ENCODE assay signal across 14 cellular contexts in the genomic region with DNA sequence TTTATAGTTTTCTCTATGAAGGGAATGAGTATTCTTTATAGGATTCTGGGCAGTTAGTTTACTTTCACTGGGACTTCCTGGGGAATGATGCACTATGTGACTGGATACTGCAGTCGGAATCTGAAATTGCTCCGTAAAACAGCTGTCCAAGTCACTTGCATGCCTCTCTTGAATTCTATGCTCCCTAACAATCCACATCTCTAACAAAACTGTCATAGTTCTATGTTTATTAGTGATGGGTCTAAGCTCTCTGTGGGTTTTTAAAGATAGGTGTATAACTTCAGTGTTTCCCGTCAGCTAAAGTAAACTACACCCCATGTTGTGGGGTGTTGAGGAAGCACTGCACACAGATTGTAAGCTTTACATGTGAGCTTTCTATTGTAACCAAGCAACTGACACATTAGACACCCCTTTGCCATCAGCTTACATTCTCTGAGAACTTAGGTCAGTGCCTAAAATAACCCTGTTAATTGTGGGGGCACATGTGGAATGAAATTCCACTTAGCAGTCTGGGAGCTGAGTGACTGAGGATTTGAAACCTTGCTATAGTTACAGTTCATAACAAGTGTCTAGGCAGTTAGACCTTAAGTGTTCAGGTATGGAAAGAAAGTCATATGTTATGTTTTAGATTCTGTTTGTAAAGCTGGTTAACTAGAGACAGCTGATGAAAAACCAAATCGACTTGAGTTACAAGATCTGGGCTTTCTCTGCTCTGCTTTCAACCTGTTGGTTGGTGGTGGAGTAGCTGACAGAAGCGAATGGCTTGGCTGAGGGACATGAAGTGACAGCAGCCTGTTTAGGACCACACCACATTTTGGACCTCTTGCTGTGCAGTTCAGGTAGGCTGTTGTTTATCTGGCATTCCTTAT.
DNase-seq lines count a peak whose midpoint lies in the region; ATAC-seq and TF ChIP-seq lines count a peak whose summit lies in the region.
"Had no signal": no experiment of that assay in that cellular context is flagged by ENCODE, and none has a peak within 500 bp of the region (broad histone marks: within the 10 kb centered on the region; RNA-seq: fewer than 3 reads in every experiment).

No MANE protein-coding gene starts in this region.

- H3K4me1 ChIP-seq in IMR-90 (ENCODE audit: control insufficient read depth, insufficient read depth, low read length): peaks cover 12% of the 10 kb centered on the region
- H3K4me1 ChIP-seq in mesodermal cell (ENCODE audit: control insufficient read depth, insufficient read depth, low read length, poor library complexity, severe bottlenecking): peaks cover 8% of the 10 kb centered on the region

- H3K4me1 Mint-ChIP-seq in activated CD4-positive, alpha-beta T cell treated with anti-CD3 and anti-CD28 coated beads, Interleukin-2, amount 10 ng/mL, durations not matched to agents 7 days and 5 days: no peaks in the 10 kb centered on the region
- H3K4me1 Mint-ChIP-seq: activated CD4-positive, alpha-beta T cell treated with anti-CD3 and anti-CD28 coated beads for 36 hours; immature natural killer cell; T-helper 17 cell had no signal

- H2BK120ac ChIP-seq in IMR-90 (ENCODE audit: low read depth, low read length): peak overlapping the region; percentile 50

- dilution Hi-C loops in IMR-90 (cut with HindIII; ENCODE audit: low sequenced_read_pairs, unreplicated experiment): no loop called here

- peak overlapping the region; percentile 82; the same call in 1 of the 2 replicates for H4K5ac ChIP-seq in IMR-90 (ENCODE audit: low read depth, low read length)

- no peaks in the 10 kb centered on the region for H3K9me3 ChIP-seq in IMR-90 (ENCODE audit: control insufficient read depth, insufficient read depth, low read length)
- H3K9me3 ChIP-seq in mesodermal cell (ENCODE audit: control insufficient read depth, low read length): no peaks in the 10 kb centered on the region

- H3K14ac ChIP-seq in IMR-90 (replicated peaks; ENCODE audit: low read depth, low read length): peak overlapping the region; percentile 3

- BruUV-seq in IMR-90 (replicated peaks; lab: Mats Ljungman, UMichigan): no TSS peak

- H2BK5ac ChIP-seq in IMR-90 (ENCODE audit: low read depth, low read length, poor library complexity, severe bottlenecking): peak overlapping the region; percentile 95

- peak overlapping the region; percentile 78; the same call in 1 of the 2 replicates for H3K23ac ChIP-seq in IMR-90 (ENCODE audit: low read depth, low read length)

- in situ Hi-C loops in IMR-90 (cut with MboI; ENCODE audit: low sequenced_read_pairs): no loop called here

- no peak overlapping the region for H3K27ac Mint-ChIP-seq in activated CD4-positive, alpha-beta T cell treated with anti-CD3 and anti-CD28 coated beads, Interleukin-2, amount 10 ng/mL, durations not matched to agents 7 days and 5 days
- H3K27ac Mint-ChIP-seq: activated CD4-positive, alpha-beta T cell treated with anti-CD3 and anti-CD28 coated beads for 36 hours; immature natural killer cell; stimulated activated naive CD8-positive, alpha-beta T cell treated with anti-CD3 and anti-CD28 coated beads, Interleukin-15, Interleukin-2, amounts not matched to agents 100 ng/mL and 50 ng/mL, for 24 hours; T-helper 17 cell had no signal

- DNase-seq in IMR-90 (peak; percentile 67), dorsolateral prefrontal cortex (no peak), HuH-7 (ENCODE audit: low spot score) (no peak), NCI-H187 treated with DMSO at 0.1 percent for 48 hours (lab: John Stamatoyannopoulos, UW) (no peak)
- DNase-seq in activated CD4-positive, alpha-beta T cell treated with anti-CD3 and anti-CD28 coated beads, Interleukin-2, amount 10 ng/mL, durations not matched to agents 7 days and 5 days: no peak
- DNase-seq: activated CD4-positive, alpha-beta T cell treated with anti-CD3 and anti-CD28 coated beads for 36 hours; activated T-cell treated with anti-CD3 and anti-CD28 coated beads, Interleukin-2, amount 50 U/mL, for 48 hours; immature natural killer cell; NCI-H345; T-helper 17 cell had no signal

- peaks cover 7% of the 10 kb centered on the region for H3K27me3 Mint-ChIP-seq in activated CD4-positive, alpha-beta T cell treated with anti-CD3 and anti-CD28 coated beads, Interleukin-2, amount 10 ng/mL, durations not matched to agents 7 days and 5 days
- H3K27me3 Mint-ChIP-seq: stimulated activated naive CD8-positive, alpha-beta T cell treated with anti-CD3 and anti-CD28 coated beads, Interleukin-15, Interleukin-2, amounts not matched to agents 100 ng/mL and 50 ng/mL, for 24 hours had no signal

- no peaks in the 10 kb centered on the region for H3K9me3 Mint-ChIP-seq in activated CD4-positive, alpha-beta T cell treated with anti-CD3 and anti-CD28 coated beads, Interleukin-2, amount 10 ng/mL, durations not matched to agents 7 days and 5 days
- H3K9me3 Mint-ChIP-seq: stimulated activated naive CD8-positive, alpha-beta T cell treated with anti-CD3 and anti-CD28 coated beads, Interleukin-15, Interleukin-2, amounts not matched to agents 100 ng/mL and 50 ng/mL, for 24 hours had no signal

- H2AK9ac ChIP-seq in IMR-90 (replicated peaks; ENCODE audit: low read depth, low read length, poor library complexity): no peak overlapping the region

- H3K56ac ChIP-seq in IMR-90 (ENCODE audit: extremely low read depth, insufficient read depth, low read length): peak overlapping the region; percentile 16; the same call in 1 of the 2 replicates

- CTCF ChIA-PET in IMR-90 (lab: Yijun Ruan, JAX): interaction anchor here (0.9 to 1.3 kb wide), 3 partner anchors 9 to 65 kb away, joined by 3 read pairs; no protein-coding TSS in a partner anchor
- CTCF ChIA-PET in activated CD4-positive, alpha-beta T cell treated with anti-CD3 and anti-CD28 coated beads, Interleukin-2, amount 10 ng/mL, durations not matched to agents 7 days and 5 days (lab: Charles Lee): no interaction called here

- H4K20me1 ChIP-seq in IMR-90 (ENCODE audit: insufficient read depth, low read length): no peaks in the 10 kb centered on the region

- peak overlapping the region; percentile 69 for H2AK5ac ChIP-seq in IMR-90 (ENCODE audit: low read depth, low read length)

- peak overlapping the region; percentile 93; the same call in 1 of the 2 replicates for H3K18ac ChIP-seq in IMR-90 (ENCODE audit: low read depth, low read length)

- no peak for TF ChIP-seq CTCF in IMR-90 (conservative IDR thresholded peaks at IDR 0.05; ENCODE audit: low read depth, low read length)
- TF ChIP-seq CTCF in dorsolateral prefrontal cortex (IDR thresholded peaks at IDR 0.05 in 54 of 56, conservative IDR thresholded peaks at IDR 0.05 in 2 of 56; ENCODE audit: low read depth in 1 of 56, partially characterized antibody in 56 of 56): peak in 2 of 56 donors; percentile 12 to 15

- peak overlapping the region; percentile 69 for H4K91ac ChIP-seq in IMR-90 (ENCODE audit: insufficient read depth, low read depth, low read length)

- peak overlapping the region; percentile 67; the same call in 1 of the 2 replicates for H3K4me2 ChIP-seq in IMR-90 (ENCODE audit: low read depth, low read length)

- H4K8ac ChIP-seq in IMR-90 (ENCODE audit: low read depth in 2 of 2, low read length in 2 of 2): peak overlapping the region; percentile 41 to 77; a peak in 2 of 4 replicates

- POLR2A ChIA-PET in IMR-90 (lab: Charles Lee; ENCODE audit: unreplicated experiment): no interaction called here
- POLR2A ChIA-PET in activated CD4-positive, alpha-beta T cell treated with anti-CD3 and anti-CD28 coated beads, Interleukin-2, amount 10 ng/mL, durations not matched to agents 7 days and 5 days (lab: Charles Lee): no interaction called here

- no peak overlapping the region; the same call in 1 of the 2 replicates for H3K9ac ChIP-seq in IMR-90 (ENCODE audit: low read depth, low read length)

- H3K27me3 ChIP-seq in IMR-90 (ENCODE audit: control insufficient read depth, insufficient read depth, low read length) (no peaks in the 10 kb centered on the region), dorsolateral prefrontal cortex (no peaks in the 10 kb centered on the region)

- H3K79me1 ChIP-seq in IMR-90 (ENCODE audit: low read depth in 1 of 2, low read length in 2 of 2): no peaks in the 10 kb centered on the region

- H3K36me3 Mint-ChIP-seq in activated CD4-positive, alpha-beta T cell treated with anti-CD3 and anti-CD28 coated beads, Interleukin-2, amount 10 ng/mL, durations not matched to agents 7 days and 5 days (ENCODE audit: low read depth): no peaks in the 10 kb centered on the region
- H3K36me3 Mint-ChIP-seq: immature natural killer cell had no signal

- H3K27ac ChIP-seq in IMR-90 (ENCODE audit: insufficient read depth, low read length): peak overlapping the region; percentile 45
- peak overlapping the region; percentile 10 to 97 (median 75) for H3K27ac ChIP-seq in dorsolateral prefrontal cortex
- peak overlapping the region; percentile 73 for H3K27ac ChIP-seq in mesodermal cell (ENCODE audit: low read depth, low read length, severe bottlenecking)
- peak overlapping the region; percentile 73 for H3K27ac ChIP-seq in temporal lobe (ENCODE audit: low read depth, low read length)

- H3K4me3 ChIP-seq in IMR-90 (ENCODE audit: insufficient read depth, low read depth, low read length) (peak overlapping the region; percentile 3; the same call in 1 of the 2 replicates), dorsolateral prefrontal cortex (peak overlapping the region in 34 of 59 donors; percentile 2 to 41 (median 18)), mesodermal cell (ENCODE audit: extremely low read depth, insufficient read depth, low read length, poor library complexity, severe bottlenecking) (no peak overlapping the region)

- peak overlapping the region; percentile 30 for H3K4ac ChIP-seq in IMR-90 (ENCODE audit: low read depth, low read length)

- intact Hi-C loops in IMR-90 (cut with micrococcal nuclease) (no loop called here), dorsolateral prefrontal cortex (cut with DNase I) (no loop called here)

- H3K9me1 ChIP-seq in IMR-90 (ENCODE audit: insufficient read depth, low read length): 0 out of 2 replicates have a peak, but pooled peaks cover 4% of the 10 kb centered on the region

- peak overlapping the region; percentile 85 for H2BK20ac ChIP-seq in IMR-90 (ENCODE audit: low read depth, low read length)

- ATAC-seq in IMR-90 (ENCODE audit: low read depth): peak; percentile 92
- ATAC-seq: activated CD4-positive, alpha-beta T cell treated with anti-CD3 and anti-CD28 coated beads for 36 hours; Panc1; T-helper 17 cell had no signal

- no peak overlapping the region for H3K4me3 Mint-ChIP-seq in activated CD4-positive, alpha-beta T cell treated with anti-CD3 and anti-CD28 coated beads, Interleukin-2, amount 10 ng/mL, durations not matched to agents 7 days and 5 days
- H3K4me3 Mint-ChIP-seq: activated CD4-positive, alpha-beta T cell treated with anti-CD3 and anti-CD28 coated beads for 36 hours; immature natural killer cell; stimulated activated naive CD8-positive, alpha-beta T cell treated with anti-CD3 and anti-CD28 coated beads, Interleukin-15, Interleukin-2, amounts not matched to agents 100 ng/mL and 50 ng/mL, for 24 hours; T-helper 17 cell had no signal

- no peak for TF ChIP-seq POLR2A in IMR-90 (IDR thresholded peaks at IDR 0.05; ENCODE audit: low read depth, low read length)

- 67% methylated on average over 1 of the region's 5 CpGs; no CpG with 5 or more reads in 1 of the 2 experiments for WGBS in IMR-90 (ENCODE audit: extremely low coverage in 2 of 2, insufficient read length in 1 of 2), 2 experiments
- 83 to 88% methylated on average over 1 to 3 of the region's 5 CpGs for WGBS in mesodermal cell (ENCODE audit: insufficient coverage in 2 of 2), 2 experiments

- no peak overlapping the region for H2AFZ ChIP-seq in IMR-90 (replicated peaks; ENCODE audit: low read length, poor library complexity)

- H3K36me3 ChIP-seq in IMR-90 (ENCODE audit: control insufficient read depth, insufficient read depth, low read length): no peaks in the 10 kb centered on the region
- H3K36me3 ChIP-seq in mesodermal cell (ENCODE audit: control insufficient read depth, insufficient read depth, low read length): no peaks in the 10 kb centered on the region

- no peak for TF ChIP-seq RAD21 in IMR-90 (IDR thresholded peaks at IDR 0.05; ENCODE audit: low read length)

- peak overlapping the region; percentile 54; the same call in 2 of the 3 replicates for H2BK15ac ChIP-seq in IMR-90 (ENCODE audit: low read depth, low read length)
